Comparison of ENCODE assay signal across 28 cellular contexts in genomic region chr3:125090649-125091048, GRCh38.
"Had no signal": no experiment of that assay in that cellular context is flagged by ENCODE, and none has a peak within 500 bp of the region (broad histone marks: within the 10 kb centered on the region; RNA-seq: fewer than 3 reads in every experiment).

No MANE protein-coding gene starts in this region.

- H3K9me3 Mint-ChIP-seq: dendritic cell treated with granulocyte-macrophage colony-stimulating factor and Interleukin-4, amounts not matched to agents 40 ng/mL and 50 ng/mL, for 4 days; effector memory CD8-positive, alpha-beta T cell; endodermal cell had no signal

- H3K4me3 ChIP-seq: coronary artery, dorsolateral prefrontal cortex, esophagus muscularis mucosa, esophagus squamous epithelium, gastrocnemius medialis, gastroesophageal sphincter, heart left ventricle, heart right ventricle, hepatocyte had no signal

- H3K4me2 ChIP-seq: hepatocyte had no signal

- H3K36me3 ChIP-seq: esophagus muscularis mucosa, gastrocnemius medialis, gastroesophageal sphincter, heart left ventricle, heart right ventricle had no signal

- H2AFZ ChIP-seq: hepatocyte had no signal

- H3K4me3 Mint-ChIP-seq: dendritic cell treated with granulocyte-macrophage colony-stimulating factor and Interleukin-4, amounts not matched to agents 40 ng/mL and 50 ng/mL, for 4 days; effector memory CD8-positive, alpha-beta T cell; endodermal cell had no signal

- H3K4me1 ChIP-seq: foreskin keratinocyte, gastroesophageal sphincter had no signal

- H3K4me1 Mint-ChIP-seq: endodermal cell had no signal

- H3K79me2 ChIP-seq: hepatocyte had no signal

- H3K27me3 ChIP-seq: dorsolateral prefrontal cortex, esophagus muscularis mucosa, esophagus squamous epithelium, foreskin keratinocyte, gastrocnemius medialis, gastroesophageal sphincter, heart left ventricle, heart right ventricle, hepatocyte had no signal

- DNase-seq: cortex of kidney; dermis blood vessel endothelial cell; dorsolateral prefrontal cortex; effector CD4-positive, alpha-beta T cell; effector CD8-positive, alpha-beta T cell; effector memory CD4-positive, alpha-beta T cell; effector memory CD8-positive, alpha-beta T cell; endodermal cell; erythroblast; esophagus squamous epithelium; foreskin fibroblast; foreskin keratinocyte; foreskin melanocyte; gastrocnemius medialis; glutamatergic neuron; heart left ventricle; heart right ventricle; hippocampal formation had no signal

- H3K27ac Mint-ChIP-seq: dendritic cell treated with granulocyte-macrophage colony-stimulating factor and Interleukin-4, amounts not matched to agents 40 ng/mL and 50 ng/mL, for 4 days; effector memory CD8-positive, alpha-beta T cell; endodermal cell had no signal

- H3K27me3 Mint-ChIP-seq: dendritic cell treated with granulocyte-macrophage colony-stimulating factor and Interleukin-4, amounts not matched to agents 40 ng/mL and 50 ng/mL, for 4 days; effector memory CD8-positive, alpha-beta T cell had no signal

- FAIRE-seq: endometrium, endothelial cell of umbilical vein, frontal cortex had no signal

- H3K9me3 ChIP-seq: esophagus squamous epithelium, gastrocnemius medialis had no signal

- ATAC-seq: effector memory CD8-positive, alpha-beta T cell; esophagus mucosa; foreskin keratinocyte; gastrocnemius medialis; gastroesophageal sphincter; heart left ventricle; heart right ventricle had no signal

- H3K27ac ChIP-seq: coronary artery, dorsolateral prefrontal cortex, epithelial cell of prostate, esophagus muscularis mucosa, esophagus squamous epithelium, foreskin keratinocyte, gastrocnemius medialis, gastroesophageal sphincter, heart left ventricle, heart right ventricle, hepatocyte had no signal
